8 cellular contexts compared by ENCODE assay signal in the genomic region with DNA sequence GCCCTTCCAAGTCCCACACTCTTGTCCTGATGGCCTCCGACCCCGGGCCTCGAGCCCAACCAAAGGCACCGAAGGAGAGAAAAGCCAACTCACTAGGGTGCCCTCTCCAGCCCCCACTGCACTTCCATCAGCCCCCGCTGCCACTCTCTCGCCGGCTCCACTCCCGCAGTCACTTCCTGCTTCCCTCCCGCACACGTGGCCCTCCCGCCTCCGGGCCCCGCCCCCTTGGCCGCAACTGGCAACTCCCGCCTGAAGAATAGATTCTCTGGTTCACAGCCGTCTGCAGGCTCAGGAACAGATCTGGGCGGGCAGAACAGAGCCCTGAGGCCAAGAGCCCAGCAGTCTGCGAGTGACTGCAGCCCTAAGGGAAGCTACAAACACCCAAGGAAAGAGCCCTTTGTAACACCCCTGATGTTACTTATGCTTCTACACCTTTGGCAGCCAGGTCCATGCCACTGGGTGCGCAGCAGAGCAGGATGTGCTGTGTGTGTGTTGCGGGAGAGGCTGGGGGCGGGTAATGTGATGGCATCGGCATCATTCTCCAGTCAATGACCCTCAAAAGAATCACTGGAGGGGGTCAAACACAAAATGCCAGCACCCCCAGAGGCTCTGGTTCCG. TPM values are rescaled to one million over a fixed set of nuclear protein-coding genes. Genes with fewer than 3 reads are reported as not detected.
DNase-seq lines count a peak whose midpoint lies in the region; ATAC-seq and TF ChIP-seq lines count a peak whose summit lies in the region.

A gene with protein sequence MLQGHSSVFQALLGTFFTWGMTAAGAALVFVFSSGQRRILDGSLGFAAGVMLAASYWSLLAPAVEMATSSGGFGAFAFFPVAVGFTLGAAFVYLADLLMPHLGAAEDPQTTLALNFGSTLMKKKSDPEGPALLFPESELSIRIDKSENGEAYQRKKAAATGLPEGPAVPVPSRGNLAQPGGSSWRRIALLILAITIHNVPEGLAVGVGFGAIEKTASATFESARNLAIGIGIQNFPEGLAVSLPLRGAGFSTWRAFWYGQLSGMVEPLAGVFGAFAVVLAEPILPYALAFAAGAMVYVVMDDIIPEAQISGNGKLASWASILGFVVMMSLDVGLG (minus strand): TSS at position 171 of the 618 bp plus-strand sequence. CDS start 3,924 bp downstream, outside the sequence.

- no peaks in the 10 kb centered on the region for H3K9me3 Mint-ChIP-seq in HFFc6
- H3K9me3 Mint-ChIP-seq in activated naive CD4-positive, alpha-beta T cell treated with anti-CD3 and anti-CD28 coated beads, Interleukin-2, amount 50 U/mL, for 24 hours, result no peaks in the 10 kb centered on the region

- peaks cover 2% of the 10 kb centered on the region for H3K36me3 ChIP-seq in osteoblast (ENCODE audit: insufficient read depth, low read length)
- no peaks in the 10 kb centered on the region for H3K36me3 ChIP-seq in thoracic aorta

- peak; percentile 23 for TF ChIP-seq POLR2A in NB4 (IDR thresholded peaks at IDR 0.05; ENCODE audit: extremely low read depth, insufficient read length)

- ATAC-seq in SK-N-SH treated with all-trans-retinoic acid at 6 μM for 48 hours, result peak; percentile 99
- ATAC-seq in thoracic aorta (ENCODE audit: insufficient number of reproducible peaks, low FRiP score, low read depth), result peak; percentile 87

- peaks cover 11% of the 10 kb centered on the region for H4K20me1 ChIP-seq in osteoblast (ENCODE audit: insufficient read depth, low read length)

- H3K36me3 Mint-ChIP-seq in HFFc6 (ENCODE audit: low read depth), result peaks cover 1% of the 10 kb centered on the region
- H3K36me3 Mint-ChIP-seq in activated naive CD4-positive, alpha-beta T cell treated with anti-CD3 and anti-CD28 coated beads, Interleukin-2, amount 50 U/mL, for 24 hours, result no peaks in the 10 kb centered on the region

- no peaks in the 10 kb centered on the region for H3K27me3 ChIP-seq in osteoblast (ENCODE audit: insufficient read depth, low read length)
- H3K27me3 ChIP-seq in thoracic aorta (replicated peaks; ENCODE audit: insufficient read depth), result no peaks in the 10 kb centered on the region

- H3K27ac Mint-ChIP-seq in HFFc6, result peak within 1 kb of the TSS; percentile 88
- H3K27ac Mint-ChIP-seq in activated naive CD4-positive, alpha-beta T cell treated with anti-CD3 and anti-CD28 coated beads, Interleukin-2, amount 50 U/mL, for 24 hours, result peak within 1 kb of the TSS; percentile 97

- H3K4me3 ChIP-seq in NB4 (ENCODE audit: low read depth, low read length) (peak within 1 kb of the TSS; percentile 83), osteoblast (ENCODE audit: insufficient read depth, low read length) (peak within 1 kb of the TSS; percentile 86), thoracic aorta (peak within 1 kb of the TSS; percentile 80)

- peak; percentile 80 for DNase-seq in GM04504 (ENCODE audit: low read depth)
- peak; percentile 91 for DNase-seq in HFFc6
- DNase-seq in NB4 (ENCODE audit: low read depth), result peak; percentile 98
- DNase-seq in glomerular visceral epithelial cell (ENCODE audit: extremely low spot score), result peak; percentile 93
- peak; percentile 98 for DNase-seq in osteoblast (ENCODE audit: insufficient read length, low spot score, missing footprints)
- DNase-seq in thoracic aorta (ENCODE audit: low spot score), result peak; percentile 62

- peaks cover 22% of the 10 kb centered on the region for H3K4me1 ChIP-seq in osteoblast (ENCODE audit: insufficient read depth, low read length)
- H3K4me1 ChIP-seq in thoracic aorta (ENCODE audit: control insufficient read depth in 1 of 2, low read depth in 2 of 2), result peaks cover 21 to 51% of the 10 kb centered on the region in 2 donors

- no peaks in the 10 kb centered on the region for H3K79me2 ChIP-seq in osteoblast (ENCODE audit: insufficient read depth, low read length)

- H2AFZ ChIP-seq in osteoblast (ENCODE audit: low read length), result peak within 1 kb of the TSS; percentile 99

- H3K27me3 Mint-ChIP-seq in HFFc6 (ENCODE audit: insufficient read depth), result peaks cover 5% of the 10 kb centered on the region
- H3K27me3 Mint-ChIP-seq in activated naive CD4-positive, alpha-beta T cell treated with anti-CD3 and anti-CD28 coated beads, Interleukin-2, amount 50 U/mL, for 24 hours, result peaks cover 3% of the 10 kb centered on the region

- peak within 1 kb of the TSS; percentile 95 for H3K4me2 ChIP-seq in osteoblast (ENCODE audit: insufficient read depth, low read length)

- H3K9me3 ChIP-seq in osteoblast (ENCODE audit: low read depth, low read length) (no peaks in the 10 kb centered on the region), thoracic aorta (no peaks in the 10 kb centered on the region)

- H3K27ac ChIP-seq in osteoblast (ENCODE audit: low read depth, low read length), result no peak within 1 kb of the TSS
- peak within 1 kb of the TSS; percentile 69 to 83 for H3K27ac ChIP-seq in thoracic aorta

- peaks cover 26% of the 10 kb centered on the region for H3K4me1 Mint-ChIP-seq in HFFc6 (ENCODE audit: low read depth)
- peaks cover 30% of the 10 kb centered on the region for H3K4me1 Mint-ChIP-seq in activated naive CD4-positive, alpha-beta T cell treated with anti-CD3 and anti-CD28 coated beads, Interleukin-2, amount 50 U/mL, for 24 hours

- TF ChIP-seq CTCF in HFFc6 (IDR thresholded peaks at IDR 0.05) (no peak), NB4 (IDR thresholded peaks at IDR 0.05; ENCODE audit: low read depth, low read length) (no peak), osteoblast (IDR thresholded peaks at IDR 0.05; ENCODE audit: extremely low read depth, low read depth, low read length) (no peak), thoracic aorta (IDR thresholded peaks at IDR 0.05) (peak; percentile 29)

- peak within 1 kb of the TSS; percentile 98 for H3K4me3 Mint-ChIP-seq in HFFc6
- H3K4me3 Mint-ChIP-seq in activated naive CD4-positive, alpha-beta T cell treated with anti-CD3 and anti-CD28 coated beads, Interleukin-2, amount 50 U/mL, for 24 hours, result peak within 1 kb of the TSS; percentile 98

TF ChIP-seq in SK-N-SH treated with all-trans-retinoic acid at 6 μM for 48 hours, 23 proteins besides CTCF, POLR2A, EP300 and RAD21:
- TF ChIP-seq, protein P1, sequence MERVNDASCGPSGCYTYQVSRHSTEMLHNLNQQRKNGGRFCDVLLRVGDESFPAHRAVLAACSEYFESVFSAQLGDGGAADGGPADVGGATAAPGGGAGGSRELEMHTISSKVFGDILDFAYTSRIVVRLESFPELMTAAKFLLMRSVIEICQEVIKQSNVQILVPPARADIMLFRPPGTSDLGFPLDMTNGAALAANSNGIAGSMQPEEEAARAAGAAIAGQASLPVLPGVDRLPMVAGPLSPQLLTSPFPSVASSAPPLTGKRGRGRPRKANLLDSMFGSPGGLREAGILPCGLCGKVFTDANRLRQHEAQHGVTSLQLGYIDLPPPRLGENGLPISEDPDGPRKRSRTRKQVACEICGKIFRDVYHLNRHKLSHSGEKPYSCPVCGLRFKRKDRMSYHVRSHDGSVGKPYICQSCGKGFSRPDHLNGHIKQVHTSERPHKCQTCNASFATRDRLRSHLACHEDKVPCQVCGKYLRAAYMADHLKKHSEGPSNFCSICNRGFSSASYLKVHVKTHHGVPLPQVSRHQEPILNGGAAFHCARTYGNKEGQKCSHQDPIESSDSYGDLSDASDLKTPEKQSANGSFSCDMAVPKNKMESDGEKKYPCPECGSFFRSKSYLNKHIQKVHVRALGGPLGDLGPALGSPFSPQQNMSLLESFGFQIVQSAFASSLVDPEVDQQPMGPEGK (CRISPR knock-in tag; IDR thresholded peaks at IDR 0.05; ENCODE audit: borderline replicate concordance), result peak; percentile 64; the same call in 1 of the 2 replicates
- TF ChIP-seq, protein P2, sequence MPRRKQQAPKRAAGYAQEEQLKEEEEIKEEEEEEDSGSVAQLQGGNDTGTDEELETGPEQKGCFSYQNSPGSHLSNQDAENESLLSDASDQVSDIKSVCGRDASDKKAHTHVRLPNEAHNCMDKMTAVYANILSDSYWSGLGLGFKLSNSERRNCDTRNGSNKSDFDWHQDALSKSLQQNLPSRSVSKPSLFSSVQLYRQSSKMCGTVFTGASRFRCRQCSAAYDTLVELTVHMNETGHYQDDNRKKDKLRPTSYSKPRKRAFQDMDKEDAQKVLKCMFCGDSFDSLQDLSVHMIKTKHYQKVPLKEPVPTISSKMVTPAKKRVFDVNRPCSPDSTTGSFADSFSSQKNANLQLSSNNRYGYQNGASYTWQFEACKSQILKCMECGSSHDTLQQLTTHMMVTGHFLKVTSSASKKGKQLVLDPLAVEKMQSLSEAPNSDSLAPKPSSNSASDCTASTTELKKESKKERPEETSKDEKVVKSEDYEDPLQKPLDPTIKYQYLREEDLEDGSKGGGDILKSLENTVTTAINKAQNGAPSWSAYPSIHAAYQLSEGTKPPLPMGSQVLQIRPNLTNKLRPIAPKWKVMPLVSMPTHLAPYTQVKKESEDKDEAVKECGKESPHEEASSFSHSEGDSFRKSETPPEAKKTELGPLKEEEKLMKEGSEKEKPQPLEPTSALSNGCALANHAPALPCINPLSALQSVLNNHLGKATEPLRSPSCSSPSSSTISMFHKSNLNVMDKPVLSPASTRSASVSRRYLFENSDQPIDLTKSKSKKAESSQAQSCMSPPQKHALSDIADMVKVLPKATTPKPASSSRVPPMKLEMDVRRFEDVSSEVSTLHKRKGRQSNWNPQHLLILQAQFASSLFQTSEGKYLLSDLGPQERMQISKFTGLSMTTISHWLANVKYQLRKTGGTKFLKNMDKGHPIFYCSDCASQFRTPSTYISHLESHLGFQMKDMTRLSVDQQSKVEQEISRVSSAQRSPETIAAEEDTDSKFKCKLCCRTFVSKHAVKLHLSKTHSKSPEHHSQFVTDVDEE (CRISPR knock-in tag; IDR thresholded peaks at IDR 0.05), result no peak
- TF ChIP-seq ZNF70 (CRISPR knock-in tag; IDR thresholded peaks at IDR 0.05), result 0 out of 2 replicates have a peak, but pooled peaks have one; percentile 11

RNA-seq across cellular contexts. Expression of the gene that starts here (rescaled TPM):
- total RNA-seq in HFFc6 (2021; fragmentation: NEBNext Ultra II Directional; extraction: Animal tissue kit (Norgen Biotek cat#: 25700)), result 10 to 100 TPM; 29.7 to 40.6 (median 34.9) TPM
- 20.9 and 27.1 TPM in 2 replicates for total RNA-seq in osteoblast
- 10 to 100 TPM; 12.0 to 29.1 TPM for total RNA-seq in thoracic aorta
